Comparison of ENCODE assay signal across 7 cellular contexts in genomic region chr1:90476411-90476810, GRCh38.
"Had no signal": no experiment of that assay in that cellular context is flagged by ENCODE, and none has a peak within 500 bp of the region (broad histone marks: within the 10 kb centered on the region; RNA-seq: fewer than 3 reads in every experiment).

No MANE protein-coding gene starts in this region.

- H3K4me3 ChIP-seq: GM23248, HAP-1, K562 had no signal

- H3K27ac ChIP-seq: GM23248 had no signal

- DNase-seq: GM23248, GOT3, H7, HFFc6 had no signal

- ATAC-seq: HCT116, K562 had no signal
